ENCODE assay signal across 10 cellular contexts in genomic region chrX:120791013-120791643, GRCh38.
A peak's percentile ranks its signal among the peaks of the same experiment; 100 is the strongest.
DNase-seq lines count a peak whose midpoint lies in the region; ATAC-seq and TF ChIP-seq lines count a peak whose summit lies in the region.
"Had no signal": no experiment of that assay in that cellular context is flagged by ENCODE, and none has a peak within 500 bp of the region (broad histone marks: within the 10 kb centered on the region; RNA-seq: fewer than 3 reads in every experiment).

No MANE protein-coding gene starts in this region.

- DNase-seq in AG10803 (ENCODE audit: low read depth) (peak; percentile 87), HT1080 (ENCODE audit: low read depth) (peak; percentile 81), brain microvascular endothelial cell (peak; percentile 60), mesendoderm (peak; percentile 2), left lobe of liver (ENCODE audit: low spot score) (no peak)
- DNase-seq in activated naive CD8-positive, alpha-beta T cell treated with anti-CD3 and anti-CD28 coated beads for 36 hours, result no peak
- DNase-seq: NCI-H1436 treated with DMSO at 0.1 percent for 48 hours had no signal

- no peak overlapping the region for H4K8ac ChIP-seq in mesendoderm (ENCODE audit: low read depth, low read length)

- H3K36me3 Mint-ChIP-seq in activated naive CD8-positive, alpha-beta T cell treated with anti-CD3 and anti-CD28 coated beads for 36 hours, result no peaks in the 10 kb centered on the region

- ATAC-seq in HG02571 (IDR thresholded peaks at IDR 0.05; ENCODE audit: unreplicated experiment) (no peak), HG02938 (IDR thresholded peaks at IDR 0.05; ENCODE audit: unreplicated experiment) (no peak), left lobe of liver (no peak)

- H3K36me3 ChIP-seq in brain microvascular endothelial cell (replicated peaks) (no peaks in the 10 kb centered on the region), mesendoderm (ENCODE audit: control insufficient read depth, insufficient read depth, low read length) (no peaks in the 10 kb centered on the region)

- no peaks in the 10 kb centered on the region for H3K79me2 ChIP-seq in mesendoderm (ENCODE audit: control insufficient read depth, insufficient read depth, low read length)

- no peak overlapping the region for H3K23ac ChIP-seq in mesendoderm (ENCODE audit: low read length)

- H2BK5ac ChIP-seq in mesendoderm (ENCODE audit: low read length), result no peak overlapping the region

- peaks cover 9% of the 10 kb centered on the region for H3K4me1 Mint-ChIP-seq in activated naive CD8-positive, alpha-beta T cell treated with anti-CD3 and anti-CD28 coated beads for 36 hours

- no peak overlapping the region for H2BK120ac ChIP-seq in mesendoderm (ENCODE audit: low read depth, low read length)

- no peak overlapping the region for H2AK5ac ChIP-seq in mesendoderm (ENCODE audit: low read length)

- H3K27me3 Mint-ChIP-seq in activated naive CD8-positive, alpha-beta T cell treated with anti-CD3 and anti-CD28 coated beads for 36 hours, result no peaks in the 10 kb centered on the region

- no peak overlapping the region for H3K18ac ChIP-seq in mesendoderm (ENCODE audit: low read length)

- no peak overlapping the region for H3K9ac ChIP-seq in mesendoderm (ENCODE audit: low read length)

- H2BK15ac ChIP-seq in mesendoderm (replicated peaks; ENCODE audit: low read depth), result no peak overlapping the region

- no peak overlapping the region for H3K4me2 ChIP-seq in mesendoderm (ENCODE audit: low read length)

- H3K79me1 ChIP-seq in mesendoderm (ENCODE audit: low read length), result no peaks in the 10 kb centered on the region

- H3K4ac ChIP-seq in mesendoderm (ENCODE audit: low read depth, low read length), result no peak overlapping the region

- no peak overlapping the region for H4K5ac ChIP-seq in mesendoderm (ENCODE audit: low read length)

- no peak for TF ChIP-seq CTCF in AG10803 (conservative IDR thresholded peaks at IDR 0.05; ENCODE audit: low read length)
- no peak for TF ChIP-seq CTCF in brain microvascular endothelial cell (IDR thresholded peaks at IDR 0.05; ENCODE audit: low read depth, low read length, missing control alignments)

- H3K9me3 Mint-ChIP-seq in activated naive CD8-positive, alpha-beta T cell treated with anti-CD3 and anti-CD28 coated beads for 36 hours, result no peaks in the 10 kb centered on the region

- WGBS in mesendoderm (ENCODE audit: extremely low coverage, insufficient coverage, low lambda C conversion rate), result no CpG with 5 or more reads among the region's 2 CpGs

- H3K4me3 Mint-ChIP-seq in activated naive CD8-positive, alpha-beta T cell treated with anti-CD3 and anti-CD28 coated beads for 36 hours, result no peak overlapping the region

- no peak overlapping the region for H3K27ac Mint-ChIP-seq in activated naive CD8-positive, alpha-beta T cell treated with anti-CD3 and anti-CD28 coated beads for 36 hours

- no peak overlapping the region for H3K56ac ChIP-seq in mesendoderm (ENCODE audit: low read length)

- in situ Hi-C loops in brain microvascular endothelial cell (cut with HindIII; ENCODE audit: low pct_ligation_motif_present, low sequenced_read_pairs), result no loop called here

- H3K27ac ChIP-seq in brain microvascular endothelial cell, result no peak overlapping the region
- H3K27ac ChIP-seq in mesendoderm (ENCODE audit: low read depth, low read length), result no peak overlapping the region
- H3K27ac ChIP-seq: epithelial cell of prostate had no signal

- H3K4me1 ChIP-seq in mesendoderm (ENCODE audit: control insufficient read depth, low read depth, low read length), result no peaks in the 10 kb centered on the region

- H3K27me3 ChIP-seq in brain microvascular endothelial cell (replicated peaks) (no peaks in the 10 kb centered on the region), mesendoderm (ENCODE audit: insufficient read depth, low read length, poor library complexity) (no peaks in the 10 kb centered on the region)

- H3K4me3 ChIP-seq in AG10803 (ENCODE audit: low read length), result no peak overlapping the region
- no peak overlapping the region for H3K4me3 ChIP-seq in brain microvascular endothelial cell (ENCODE audit: low read depth, low read length)
- no peak overlapping the region for H3K4me3 ChIP-seq in mesendoderm (ENCODE audit: low read length)

Comparison
In these comparisons a context has a peak if more than half of its experiments do, and no peak if none do; other contexts are left out.
1. DNase-seq: peak in AG10803 (single experiment), HT1080 (single experiment), brain microvascular endothelial cell (single experiment) and mesendoderm (single experiment); none in activated naive CD8-positive, alpha-beta T cell treated with anti-CD3 and anti-CD28 coated beads for 36 hours (single experiment) and left lobe of liver (single experiment).